1 cellular context compared by ENCODE assay signal in the genomic region with DNA sequence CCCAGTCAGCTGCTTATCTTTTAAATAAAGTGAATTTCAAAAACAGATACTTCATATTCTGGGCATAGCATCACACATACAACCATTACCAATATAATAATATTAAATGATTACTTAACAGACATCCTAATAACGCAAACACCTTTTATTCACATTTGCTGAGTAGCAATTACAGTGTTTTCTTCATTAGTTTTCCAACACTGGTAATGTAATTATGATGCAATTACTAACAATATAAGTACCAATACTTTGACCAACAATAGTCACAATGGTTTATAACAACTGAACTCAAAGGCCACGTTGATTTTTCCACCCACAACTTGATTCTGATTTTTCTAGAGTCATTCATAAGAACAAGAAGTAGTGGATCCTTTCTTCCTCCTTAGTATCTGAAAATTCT.
TF ChIP-seq lines count a peak whose summit lies in the region.

No MANE protein-coding gene starts in this region.

TF ChIP-seq in K562, 482 proteins besides CTCF, POLR2A, EP300 and RAD21 (continued from another document):
- TF ChIP-seq PBX2 (CRISPR knock-in tag; IDR thresholded peaks at IDR 0.05; ENCODE audit: low read depth) (no peak), PBX2 (tag; conservative IDR thresholded peaks at IDR 0.05; ENCODE audit: low read depth) (no peak), NFATC3 (IDR thresholded peaks at IDR 0.05) (no peak), SMAD1 (IDR thresholded peaks at IDR 0.05; ENCODE audit: low read depth, low read length, partially characterized antibody) (no peak), GATAD2B (IDR thresholded peaks at IDR 0.05; ENCODE audit: borderline replicate concordance) (no peak), NCOA1 (IDR thresholded peaks at IDR 0.05; ENCODE audit: low read depth) (no peak), CEBPG (CRISPR knock-in tag; IDR thresholded peaks at IDR 0.05) (no peak), CEBPG (tag; conservative IDR thresholded peaks at IDR 0.05 in 1 of 2, IDR thresholded peaks at IDR 0.05 in 1 of 2) (peak; percentile 37 to 55; a peak in 2 of 4 replicates), NR2C2 (CRISPR knock-in tag; IDR thresholded peaks at IDR 0.05) (no peak), NR2C2 (tag; IDR thresholded peaks at IDR 0.05) (no peak), CEBPB (tag; IDR thresholded peaks at IDR 0.05) (0 out of 2 replicates have a peak, but pooled peaks have one; percentile 27), XRCC4 (IDR thresholded peaks at IDR 0.05; ENCODE audit: extremely low read depth, insufficient read depth, insufficient read length) (no peak), ATF2 (CRISPR knock-in tag; IDR thresholded peaks at IDR 0.05) (no peak), CXXC5 (CRISPR knock-in tag; IDR thresholded peaks at IDR 0.05) (no peak), ATF3 (IDR thresholded peaks at IDR 0.05) (peak; percentile 35), ATF3 (CRISPR knock-in tag; conservative IDR thresholded peaks at IDR 0.05) (no peak), HNRNPLL (IDR thresholded peaks at IDR 0.05; ENCODE audit: low read depth, low read length, poor library complexity, severe bottlenecking) (no peak), MAFK (IDR thresholded peaks at IDR 0.05; ENCODE audit: low read length) (no peak), NR1H2 (CRISPR knock-in tag; IDR thresholded peaks at IDR 0.05) (no peak), ZNF551 (CRISPR knock-in tag; IDR thresholded peaks at IDR 0.05) (no peak), ZNF785 (CRISPR knock-in tag; IDR thresholded peaks at IDR 0.05) (no peak), ZNF165 (CRISPR knock-in tag; IDR thresholded peaks at IDR 0.05; ENCODE audit: borderline replicate concordance) (no peak), CHD1 (IDR thresholded peaks at IDR 0.05; ENCODE audit: low read length) (no peak), NCOA6 (IDR thresholded peaks at IDR 0.05) (no peak)
- TF ChIP-seq, protein P1, sequence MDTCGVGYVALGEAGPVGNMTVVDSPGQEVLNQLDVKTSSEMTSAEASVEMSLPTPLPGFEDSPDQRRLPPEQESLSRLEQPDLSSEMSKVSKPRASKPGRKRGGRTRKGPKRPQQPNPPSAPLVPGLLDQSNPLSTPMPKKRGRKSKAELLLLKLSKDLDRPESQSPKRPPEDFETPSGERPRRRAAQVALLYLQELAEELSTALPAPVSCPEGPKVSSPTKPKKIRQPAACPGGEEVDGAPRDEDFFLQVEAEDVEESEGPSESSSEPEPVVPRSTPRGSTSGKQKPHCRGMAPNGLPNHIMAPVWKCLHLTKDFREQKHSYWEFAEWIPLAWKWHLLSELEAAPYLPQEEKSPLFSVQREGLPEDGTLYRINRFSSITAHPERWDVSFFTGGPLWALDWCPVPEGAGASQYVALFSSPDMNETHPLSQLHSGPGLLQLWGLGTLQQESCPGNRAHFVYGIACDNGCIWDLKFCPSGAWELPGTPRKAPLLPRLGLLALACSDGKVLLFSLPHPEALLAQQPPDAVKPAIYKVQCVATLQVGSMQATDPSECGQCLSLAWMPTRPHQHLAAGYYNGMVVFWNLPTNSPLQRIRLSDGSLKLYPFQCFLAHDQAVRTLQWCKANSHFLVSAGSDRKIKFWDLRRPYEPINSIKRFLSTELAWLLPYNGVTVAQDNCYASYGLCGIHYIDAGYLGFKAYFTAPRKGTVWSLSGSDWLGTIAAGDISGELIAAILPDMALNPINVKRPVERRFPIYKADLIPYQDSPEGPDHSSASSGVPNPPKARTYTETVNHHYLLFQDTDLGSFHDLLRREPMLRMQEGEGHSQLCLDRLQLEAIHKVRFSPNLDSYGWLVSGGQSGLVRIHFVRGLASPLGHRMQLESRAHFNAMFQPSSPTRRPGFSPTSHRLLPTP (IDR thresholded peaks at IDR 0.05; ENCODE audit: borderline replicate concordance, extremely low read depth, insufficient read length) = no peak
- TF ChIP-seq, protein P2, sequence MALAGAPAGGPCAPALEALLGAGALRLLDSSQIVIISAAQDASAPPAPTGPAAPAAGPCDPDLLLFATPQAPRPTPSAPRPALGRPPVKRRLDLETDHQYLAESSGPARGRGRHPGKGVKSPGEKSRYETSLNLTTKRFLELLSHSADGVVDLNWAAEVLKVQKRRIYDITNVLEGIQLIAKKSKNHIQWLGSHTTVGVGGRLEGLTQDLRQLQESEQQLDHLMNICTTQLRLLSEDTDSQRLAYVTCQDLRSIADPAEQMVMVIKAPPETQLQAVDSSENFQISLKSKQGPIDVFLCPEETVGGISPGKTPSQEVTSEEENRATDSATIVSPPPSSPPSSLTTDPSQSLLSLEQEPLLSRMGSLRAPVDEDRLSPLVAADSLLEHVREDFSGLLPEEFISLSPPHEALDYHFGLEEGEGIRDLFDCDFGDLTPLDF (CRISPR knock-in tag; IDR thresholded peaks at IDR 0.05) = no peak
TF ChIP-seq in K562: peak in this region for 4.
